In the genomic region with DNA sequence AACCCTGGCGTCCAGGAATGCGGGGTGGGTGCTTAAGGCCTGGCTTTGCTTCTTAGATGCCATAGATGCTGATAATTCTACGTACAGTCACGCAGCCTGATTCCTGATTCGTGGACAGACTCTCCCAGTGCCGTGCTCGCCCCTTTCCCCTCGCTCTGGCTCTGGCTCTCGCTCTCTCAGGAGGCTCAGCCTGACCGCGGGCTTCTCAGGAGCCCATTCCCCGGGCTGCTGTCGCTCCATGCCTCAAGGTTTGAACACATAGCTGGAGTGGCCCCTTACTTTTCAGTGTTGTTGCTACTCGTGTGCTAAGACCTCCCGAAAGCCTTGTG, we compare ENCODE assay signal across 7 cellular contexts. TPM values are rescaled to one million over a fixed set of nuclear protein-coding genes. Genes with fewer than 3 reads are reported as not detected.
A peak's percentile ranks its signal among the peaks of the same experiment; 100 is the strongest.
DNase-seq lines count a peak whose midpoint lies in the region; ATAC-seq, FAIRE-seq and TF ChIP-seq lines count a peak whose summit lies in the region.

No MANE protein-coding gene starts in this region.

- peak overlapping the region; percentile 36 for H3K4me3 ChIP-seq in bronchial epithelial cell (ENCODE audit: low read depth, low read length)

- H3K27ac ChIP-seq in temporal lobe (ENCODE audit: low read depth, low read length): peak overlapping the region; percentile 41

- no peaks in the 10 kb centered on the region for H3K36me3 ChIP-seq in bronchial epithelial cell (ENCODE audit: control insufficient read depth, insufficient read depth, low read length)

- peak; percentile 38 for ATAC-seq in GM21717 (IDR thresholded peaks at IDR 0.05; ENCODE audit: unreplicated experiment)

- no peaks in the 10 kb centered on the region for H3K27me3 ChIP-seq in bronchial epithelial cell (ENCODE audit: control insufficient read depth, insufficient read depth, low read length)

- no peak for TF ChIP-seq CTCF in bronchial epithelial cell (IDR thresholded peaks at IDR 0.05; ENCODE audit: insufficient read depth, low read length, severe bottlenecking)

- TF ChIP-seq POLR2A in GM12892 (IDR thresholded peaks at IDR 0.05; ENCODE audit: low read depth, low read length): no peak

- FAIRE-seq in GM12892 (lab: Jason Lieb, UNC): no peak
- FAIRE-seq in bronchial epithelial cell (lab: Jason Lieb, UNC): no peak

- DNase-seq in GM12892 (ENCODE audit: insufficient read length) (peak; percentile 6), KG1 (lab: John Stamatoyannopoulos, UW) (peak; percentile 53), bronchial epithelial cell (ENCODE audit: low read depth) (peak; percentile 0), kidney glomerular epithelial cell (lab: John Stamatoyannopoulos, UW) (peak; percentile 63)
- no peak for DNase-seq in stimulated activated CD8-positive, alpha-beta memory T cell treated with anti-CD3 and anti-CD28 coated beads, Interleukin-4, amount 100 ng/mL, for 48 hours

RNA-seq across cellular contexts. Expression of a gene that starts 0.8 kb away (rescaled TPM):
- polyA plus RNA-seq in GM12892 (2012; ENCODE audit: missing spikeins): 0.66 TPM
- total RNA-seq in bronchial epithelial cell (under 0.01 TPM in 1 of 2 replicates, not detected in the other), temporal lobe (5.2 TPM)

RNA-seq across cellular contexts. Expression of a gene that starts 59.2 kb away (rescaled TPM):
- 9.5 TPM for polyA plus RNA-seq in GM12892 (2012; ENCODE audit: missing spikeins)
- total RNA-seq in bronchial epithelial cell (1.3 and 2.0 TPM in 2 replicates), temporal lobe (12.8 TPM)
